ENCODE assay signal across 13 cellular contexts in the genomic region with DNA sequence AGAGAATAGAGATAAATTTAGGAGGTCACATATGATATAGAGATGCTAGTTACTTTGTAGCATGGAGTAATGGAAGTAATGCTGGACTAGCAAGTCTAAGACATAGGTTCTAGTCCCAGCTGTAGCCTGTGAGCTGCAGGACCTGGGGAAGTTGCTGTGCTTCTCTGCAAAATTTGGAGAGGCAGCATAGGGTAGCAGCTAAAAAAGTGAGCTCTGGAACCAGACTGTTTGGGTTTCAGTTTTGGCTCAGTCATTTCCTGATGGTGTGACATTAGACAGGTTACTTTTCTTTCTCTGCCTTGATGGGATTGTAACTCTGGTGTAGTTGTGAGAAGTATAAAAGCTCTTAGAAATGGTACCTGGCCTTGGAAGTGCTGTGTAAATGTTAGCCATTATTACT. TPM values are rescaled to one million over a fixed set of nuclear protein-coding genes. Genes with fewer than 3 reads are reported as not detected.
DNase-seq lines count a peak whose midpoint lies in the region; ATAC-seq and TF ChIP-seq lines count a peak whose summit lies in the region.
"Had no signal": no experiment of that assay in that cellular context is flagged by ENCODE, and none has a peak within 500 bp of the region (broad histone marks: within the 10 kb centered on the region; RNA-seq: fewer than 3 reads in every experiment).

No MANE protein-coding gene starts in this region.

- no peaks in the 10 kb centered on the region for H3K9me3 Mint-ChIP-seq in activated CD4-positive, alpha-beta T cell treated with anti-CD3 and anti-CD28 coated beads for 36 hours (ENCODE audit: low read depth)
- no peaks in the 10 kb centered on the region for H3K9me3 Mint-ChIP-seq in activated CD4-positive, alpha-beta memory T cell treated with anti-CD3 and anti-CD28 coated beads, Interleukin-2, amount 10 ng/mL, durations not matched to agents 7 days and 5 days
- no peaks in the 10 kb centered on the region for H3K9me3 Mint-ChIP-seq in nephron progenitor cell

- H3K27me3 Mint-ChIP-seq in activated CD4-positive, alpha-beta T cell treated with anti-CD3 and anti-CD28 coated beads for 36 hours: no peaks in the 10 kb centered on the region
- no peaks in the 10 kb centered on the region for H3K27me3 Mint-ChIP-seq in activated CD4-positive, alpha-beta memory T cell treated with anti-CD3 and anti-CD28 coated beads, Interleukin-2, amount 10 ng/mL, durations not matched to agents 7 days and 5 days
- peaks cover 4% of the 10 kb centered on the region for H3K27me3 Mint-ChIP-seq in nephron progenitor cell (ENCODE audit: low read depth, poor library complexity)

- POLR2A ChIA-PET in activated CD4-positive, alpha-beta T cell treated with anti-CD3 and anti-CD28 coated beads for 36 hours (lab: Charles Lee): interaction anchor here (0.7 kb wide), 1 partner anchor 573 kb away, joined by 4 read pairs; no protein-coding TSS in a partner anchor
- POLR2A ChIA-PET in activated CD4-positive, alpha-beta memory T cell treated with anti-CD3 and anti-CD28 coated beads, Interleukin-2, amount 10 ng/mL, durations not matched to agents 7 days and 5 days (lab: Charles Lee): interaction anchor here (0.9 to 4.0 kb wide), 4 partner anchors 15 to 300 kb away, joined by 3 to 40 read pairs (median 8); partner anchors contain the start of genes PRRC2C and VAMP4

- no peak for ATAC-seq in activated CD4-positive, alpha-beta T cell treated with anti-CD3 and anti-CD28 coated beads for 36 hours
- ATAC-seq in GM21786 (IDR thresholded peaks at IDR 0.05; ENCODE audit: unreplicated experiment): peak; percentile 21
- no peak for ATAC-seq in GM19467 (IDR thresholded peaks at IDR 0.05; ENCODE audit: unreplicated experiment)
- no peak for ATAC-seq in GM21576 (IDR thresholded peaks at IDR 0.05; ENCODE audit: unreplicated experiment)
- ATAC-seq: upper lobe of right lung had no signal

- H3K36me3 Mint-ChIP-seq in activated CD4-positive, alpha-beta T cell treated with anti-CD3 and anti-CD28 coated beads for 36 hours (ENCODE audit: low read depth): peaks cover 71% of the 10 kb centered on the region
- peaks cover 70% of the 10 kb centered on the region for H3K36me3 Mint-ChIP-seq in activated CD4-positive, alpha-beta memory T cell treated with anti-CD3 and anti-CD28 coated beads, Interleukin-2, amount 10 ng/mL, durations not matched to agents 7 days and 5 days (ENCODE audit: low read depth)
- peaks cover 57% of the 10 kb centered on the region for H3K36me3 Mint-ChIP-seq in nephron progenitor cell (ENCODE audit: low read depth)

- no peak overlapping the region for H3K4me3 ChIP-seq in mesendoderm (ENCODE audit: low read length)
- H3K4me3 ChIP-seq: breast epithelium, skin epidermis, upper lobe of right lung had no signal

- peak overlapping the region; percentile 88 for H3K27ac Mint-ChIP-seq in activated CD4-positive, alpha-beta T cell treated with anti-CD3 and anti-CD28 coated beads for 36 hours
- H3K27ac Mint-ChIP-seq in activated CD4-positive, alpha-beta memory T cell treated with anti-CD3 and anti-CD28 coated beads, Interleukin-2, amount 10 ng/mL, durations not matched to agents 7 days and 5 days: peak overlapping the region; percentile 87
- no peak overlapping the region for H3K27ac Mint-ChIP-seq in nephron progenitor cell

- no peak for TF ChIP-seq CTCF in nephron progenitor cell (IDR thresholded peaks at IDR 0.05)

- CTCF ChIA-PET in activated CD4-positive, alpha-beta T cell treated with anti-CD3 and anti-CD28 coated beads for 36 hours (lab: Charles Lee): interaction anchor here (0.5 to 1.4 kb wide), 5 partner anchors 14 to 1978 kb away, joined by 3 to 4 read pairs (median 3); no protein-coding TSS in a partner anchor
- CTCF ChIA-PET in activated CD4-positive, alpha-beta memory T cell treated with anti-CD3 and anti-CD28 coated beads, Interleukin-2, amount 10 ng/mL, durations not matched to agents 7 days and 5 days (lab: Charles Lee): interaction anchor here (0.9 to 3.6 kb wide), 4 partner anchors 8 to 300 kb away, joined by 3 to 25 read pairs (median 4); partner anchors contain the start of gene PRRC2C

- peak overlapping the region; percentile 61 for H3K4me3 Mint-ChIP-seq in activated CD4-positive, alpha-beta T cell treated with anti-CD3 and anti-CD28 coated beads for 36 hours
- H3K4me3 Mint-ChIP-seq in activated CD4-positive, alpha-beta memory T cell treated with anti-CD3 and anti-CD28 coated beads, Interleukin-2, amount 10 ng/mL, durations not matched to agents 7 days and 5 days: peak overlapping the region; percentile 62
- peak overlapping the region; percentile 41 for H3K4me3 Mint-ChIP-seq in nephron progenitor cell

- no peak overlapping the region for H4K5ac ChIP-seq in mesendoderm (ENCODE audit: low read length)

- no peak overlapping the region for H3K23ac ChIP-seq in mesendoderm (ENCODE audit: low read length)

- H3K27me3 ChIP-seq in mesendoderm (ENCODE audit: insufficient read depth, low read length, poor library complexity): no peaks in the 10 kb centered on the region
- H3K27me3 ChIP-seq: breast epithelium, upper lobe of right lung had no signal

- no peak overlapping the region for H3K56ac ChIP-seq in mesendoderm (ENCODE audit: low read length)

- no peak overlapping the region for H2BK5ac ChIP-seq in mesendoderm (ENCODE audit: low read length)

- peaks cover 38% of the 10 kb centered on the region for H3K79me2 ChIP-seq in mesendoderm (ENCODE audit: control insufficient read depth, insufficient read depth, low read length)

- H3K9ac ChIP-seq in mesendoderm (ENCODE audit: low read length): no peak overlapping the region

- no peak overlapping the region for H2BK120ac ChIP-seq in mesendoderm (ENCODE audit: low read depth, low read length)

- H3K4ac ChIP-seq in mesendoderm (ENCODE audit: low read depth, low read length): no peak overlapping the region

- H3K4me2 ChIP-seq in mesendoderm (ENCODE audit: low read length): no peak overlapping the region

- H3K27ac ChIP-seq in mesendoderm (ENCODE audit: low read depth, low read length): no peak overlapping the region
- H3K27ac ChIP-seq: breast epithelium, skin epidermis, upper lobe of right lung had no signal

- peaks cover 17% of the 10 kb centered on the region for H3K79me1 ChIP-seq in mesendoderm (ENCODE audit: low read length)

- no peak overlapping the region for H4K8ac ChIP-seq in mesendoderm (ENCODE audit: low read depth, low read length)

- H3K36me3 ChIP-seq in mesendoderm (ENCODE audit: control insufficient read depth, insufficient read depth, low read length): peaks cover 8% of the 10 kb centered on the region

- H3K4me1 Mint-ChIP-seq in activated CD4-positive, alpha-beta T cell treated with anti-CD3 and anti-CD28 coated beads for 36 hours: peaks cover 69% of the 10 kb centered on the region
- peaks cover 78% of the 10 kb centered on the region for H3K4me1 Mint-ChIP-seq in activated CD4-positive, alpha-beta memory T cell treated with anti-CD3 and anti-CD28 coated beads, Interleukin-2, amount 10 ng/mL, durations not matched to agents 7 days and 5 days
- H3K4me1 Mint-ChIP-seq in nephron progenitor cell: peaks cover 52% of the 10 kb centered on the region

- intact Hi-C loops in activated CD4-positive, alpha-beta T cell treated with anti-CD3 and anti-CD28 coated beads for 36 hours (cut with DNase I, micrococcal nuclease): loop anchor here (5.0 to 10.0 kb wide), 2 partner anchors 1693 to 1890 kb away; partner anchors contain the start of genes PRDX6 (in 1 of the 2) and SCYL3 (in 1 of the 2)

- no peak overlapping the region for H2BK15ac ChIP-seq in mesendoderm (replicated peaks; ENCODE audit: low read depth)

- peak; percentile 14 for DNase-seq in activated CD4-positive, alpha-beta T cell treated with anti-CD3 and anti-CD28 coated beads for 36 hours
- no peak for DNase-seq in activated CD4-positive, alpha-beta T cell treated with anti-CD3 and anti-CD28 coated beads for 1 hour
- peak; percentile 27 for DNase-seq in activated CD4-positive, alpha-beta memory T cell treated with anti-CD3 and anti-CD28 coated beads, Interleukin-2, amount 10 ng/mL, durations not matched to agents 7 days and 5 days
- no peak for DNase-seq in nephron progenitor cell
- no peak for DNase-seq in mesendoderm
- DNase-seq: 8988T, NCI-H2227 treated with DMSO at 0.1 percent for 48 hours, upper lobe of right lung had no signal

- H3K18ac ChIP-seq in mesendoderm (ENCODE audit: low read length): no peak overlapping the region

- H2AK5ac ChIP-seq in mesendoderm (ENCODE audit: low read length): no peak overlapping the region

- peaks cover 3% of the 10 kb centered on the region for H3K4me1 ChIP-seq in mesendoderm (ENCODE audit: control insufficient read depth, low read depth, low read length)
- H3K4me1 ChIP-seq: breast epithelium had no signal

RNA-seq across cellular contexts. Expression of gene METTL13, which starts 3.3 kb away (rescaled TPM):
- 10 to 100 TPM; 41.1 to 52.9 TPM for total RNA-seq in activated CD4-positive, alpha-beta T cell treated with anti-CD3 and anti-CD28 coated beads for 36 hours
- 10 to 100 TPM; 42.9 to 44.5 TPM for total RNA-seq in activated CD4-positive, alpha-beta memory T cell treated with anti-CD3 and anti-CD28 coated beads, Interleukin-2, amount 10 ng/mL, durations not matched to agents 7 days and 5 days
- polyA plus RNA-seq in mesendoderm (2013, experiment 1 of 2): 29.7 TPM
- polyA plus RNA-seq in mesendoderm (2013, experiment 2 of 2): 32.3 TPM

RNA-seq across cellular contexts. Expression of gene VAMP4, which starts 42.9 kb away (rescaled TPM):
- total RNA-seq in activated CD4-positive, alpha-beta T cell treated with anti-CD3 and anti-CD28 coated beads for 36 hours: 10 to 100 TPM in 1 of 2 experiments, 1 to 10 TPM in 1; 9.7 to 11.6 TPM
- 10 to 100 TPM; 31.3 to 31.5 TPM for total RNA-seq in activated CD4-positive, alpha-beta memory T cell treated with anti-CD3 and anti-CD28 coated beads, Interleukin-2, amount 10 ng/mL, durations not matched to agents 7 days and 5 days
- 4.2 TPM for polyA plus RNA-seq in mesendoderm (2013, experiment 1 of 2)
- polyA plus RNA-seq in mesendoderm (2013, experiment 2 of 2): 4.0 TPM

RNA-seq across cellular contexts. Expression of gene DNM3, which starts 56.5 kb away (rescaled TPM):
- 1 to 10 TPM; 1.1 to 1.4 TPM for total RNA-seq in activated CD4-positive, alpha-beta T cell treated with anti-CD3 and anti-CD28 coated beads for 36 hours
- 1 to 10 TPM; 2.0 to 2.2 TPM for total RNA-seq in activated CD4-positive, alpha-beta memory T cell treated with anti-CD3 and anti-CD28 coated beads, Interleukin-2, amount 10 ng/mL, durations not matched to agents 7 days and 5 days
- polyA plus RNA-seq in mesendoderm (2013, experiment 1 of 2): 1.6 TPM
- 1.5 TPM for polyA plus RNA-seq in mesendoderm (2013, experiment 2 of 2)

Comparison
In these comparisons a context has a peak if more than half of its experiments do, and no peak if none do; other contexts are left out.
1. DNase-seq: peak in activated CD4-positive, alpha-beta T cell treated with anti-CD3 and anti-CD28 coated beads for 36 hours (single experiment) and activated CD4-positive, alpha-beta memory T cell treated with anti-CD3 and anti-CD28 coated beads, Interleukin-2, amount 10 ng/mL, durations not matched to agents 7 days and 5 days (single experiment); none in activated CD4-positive, alpha-beta T cell treated with anti-CD3 and anti-CD28 coated beads for 1 hour (single experiment), nephron progenitor cell (single experiment) and mesendoderm (single experiment).
2. Peak in every context shown above with its lines, with median percentiles within 50 percentile points of each other: H3K4me3 Mint-ChIP-seq.